Comparison of ENCODE assay signal across 8 cellular contexts in the genomic region with DNA sequence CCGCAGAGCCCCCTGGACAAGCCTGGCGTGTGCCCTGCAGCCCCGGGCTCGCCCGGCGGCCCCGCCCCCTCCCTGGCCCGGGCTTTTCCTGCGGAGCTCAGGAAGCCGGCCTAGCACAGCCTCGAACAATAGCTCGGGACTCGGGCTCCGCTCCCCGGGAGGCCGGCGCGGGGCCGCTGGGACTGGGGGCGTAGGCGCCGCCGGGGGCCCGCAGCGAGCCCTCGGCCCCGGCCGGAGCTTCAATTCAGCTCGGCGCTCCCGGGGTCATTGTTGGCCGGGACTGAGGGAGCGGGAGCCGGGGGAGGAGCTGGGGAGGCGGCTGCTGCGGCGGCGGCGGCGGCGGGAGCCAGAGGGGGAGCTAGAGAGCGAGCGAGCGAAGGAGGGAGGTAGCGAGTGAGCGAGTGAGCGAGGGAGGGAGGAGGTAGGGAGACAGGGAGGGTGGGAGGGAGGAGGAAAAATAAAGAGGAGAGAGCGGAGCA. TPM values are rescaled to one million over a fixed set of nuclear protein-coding genes. Genes with fewer than 3 reads are reported as not detected.
DNase-seq lines count a peak whose midpoint lies in the region; ATAC-seq and TF ChIP-seq lines count a peak whose summit lies in the region.

No MANE protein-coding gene starts in this region.

- H3K4me3 ChIP-seq in AG04450 (ENCODE audit: low read depth, low read length) = peak overlapping the region; percentile 71
- peak overlapping the region; percentile 48 for H3K4me3 ChIP-seq in effector memory CD4-positive, alpha-beta T cell (ENCODE audit: insufficient read depth, low read depth, low read length, poor library complexity, severe bottlenecking)

- CTCF ChIA-PET in AG04450 (lab: Charles Lee) = interaction anchor here (0.5 to 3.3 kb wide), 56 partner anchors 8 to 1525 kb away, joined by 3 to 17 read pairs (median 4); no protein-coding TSS in a partner anchor

- POLR2A ChIA-PET in AG04450 (lab: Yijun Ruan, JAX) = interaction anchor here (0.5 to 1.4 kb wide), 4 partner anchors 10 to 249 kb away, joined by 3 to 5 read pairs (median 4); no protein-coding TSS in a partner anchor

- no peaks in the 10 kb centered on the region; the same call in none of the 2 replicates for H3K9me3 ChIP-seq in AG04450 (ENCODE audit: control insufficient read depth, insufficient read depth, low read length)
- H3K9me3 ChIP-seq in effector memory CD4-positive, alpha-beta T cell (ENCODE audit: control insufficient read depth, low read length) = no peaks in the 10 kb centered on the region

- peaks cover 35% of the 10 kb centered on the region for H3K27me3 ChIP-seq in AG04450 (ENCODE audit: control insufficient read depth, insufficient read depth, low read length)
- H3K27me3 ChIP-seq in effector memory CD4-positive, alpha-beta T cell (replicated peaks; ENCODE audit: control insufficient read depth, insufficient read depth, low read length, poor library complexity, severe bottlenecking) = peaks cover 22% of the 10 kb centered on the region

- ATAC-seq in GM19324 (IDR thresholded peaks at IDR 0.05; ENCODE audit: low FRiP score, unreplicated experiment) (peak; percentile 84), HG03442 (IDR thresholded peaks at IDR 0.05; ENCODE audit: unreplicated experiment) (peak; percentile 89)

- H3K4me1 ChIP-seq in effector memory CD4-positive, alpha-beta T cell (ENCODE audit: control insufficient read depth, insufficient read depth, low read length, poor library complexity, severe bottlenecking) = peaks cover 13% of the 10 kb centered on the region

- H3K36me3 ChIP-seq in effector memory CD4-positive, alpha-beta T cell (ENCODE audit: control insufficient read depth, insufficient read depth, low read length) = no peaks in the 10 kb centered on the region

- H3K27ac ChIP-seq in AG04450 (ENCODE audit: low read depth, low read length) = no peak overlapping the region
- no peak overlapping the region for H3K27ac ChIP-seq in effector memory CD4-positive, alpha-beta T cell (ENCODE audit: insufficient read depth, low read length, poor library complexity, severe bottlenecking)

- TF ChIP-seq CTCF in AG04450 (IDR thresholded peaks at IDR 0.05; ENCODE audit: low read depth, low read length) = peak; percentile 59

- DNase-seq in AG04450 (ENCODE audit: low read depth, low spot score) = peak; percentile 26
- DNase-seq in NCI-H526 (lab: John Stamatoyannopoulos, UW) = peak; percentile 50 to 89
- DNase-seq in activated CD8-positive, alpha-beta memory T cell treated with anti-CD3 and anti-CD28 coated beads for 24 hours = peak; percentile 86
- peak in 2 of 3 donors; percentile 19 to 26 for DNase-seq in effector memory CD4-positive, alpha-beta T cell
- DNase-seq in medulla oblongata (ENCODE audit: extremely low spot score) = peak; percentile 86
- DNase-seq in stimulated activated CD4-positive, alpha-beta T cell treated with anti-CD3 and anti-CD28 coated beads, TNF-alpha, amount 100 ng/mL, for 24 hours (ENCODE audit: low read depth in 3 of 3) = peak; percentile 16 to 71 (median 50)

RNA-seq across cellular contexts. Expression of a gene that starts 0.2 kb away (rescaled TPM):
- polyA plus RNA-seq in AG04450 (2011; rRNA removed) = 6.7 and 8.8 TPM in 2 replicates
- 35.6 and 51.2 TPM in 2 replicates for polyA minus RNA-seq in AG04450 (2011; rRNA and poly(A)+ RNA removed)

RNA-seq across cellular contexts. Expression of a gene that starts 41.0 kb away (rescaled TPM):
- 0.25 and 0.29 TPM in 2 replicates for polyA plus RNA-seq in AG04450 (2011; rRNA removed)
- polyA minus RNA-seq in AG04450 (2011; rRNA and poly(A)+ RNA removed) = not detected in 2 replicates

Comparison
In these comparisons a context has a peak if more than half of its experiments do, and no peak if none do; other contexts are left out.
1. DNase-seq: peak in every context shown above with its lines; median percentile 86 in activated CD8-positive, alpha-beta memory T cell treated with anti-CD3 and anti-CD28 coated beads for 24 hours; 86 in medulla oblongata; 70 in NCI-H526; 50 in stimulated activated CD4-positive, alpha-beta T cell treated with anti-CD3 and anti-CD28 coated beads, TNF-alpha, amount 100 ng/mL, for 24 hours; 26 in AG04450; 22 in effector memory CD4-positive, alpha-beta T cell.